ENCODE assay signal across 8 cellular contexts in genomic region chr14:61355892-61356325, GRCh38. TPM values are rescaled to one million over a fixed set of nuclear protein-coding genes. Genes with fewer than 3 reads are reported as not detected.
DNase-seq lines count a peak whose midpoint lies in the region; ATAC-seq, FAIRE-seq and TF ChIP-seq lines count a peak whose summit lies in the region.

No MANE protein-coding gene starts in this region.

- intact Hi-C loops in CD4-positive, alpha-beta memory T cell (cut with micrococcal nuclease) = loop anchor here (1.0 kb wide), 1 partner anchor 11 kb away; no protein-coding TSS in a partner anchor
- intact Hi-C loops in stomach (cut with DNase I; ENCODE audit: low total_unique reads) = no loop called here

- peaks cover 5% of the 10 kb centered on the region for H3K36me3 ChIP-seq in CD4-positive, alpha-beta memory T cell (ENCODE audit: insufficient read depth, low read length)
- no peaks in the 10 kb centered on the region for H3K36me3 ChIP-seq in stomach

- peaks cover 74 to 98% (median 89%) of the 10 kb centered on the region in 4 donors for H3K4me1 Mint-ChIP-seq in CD4-positive, alpha-beta memory T cell
- H3K4me1 Mint-ChIP-seq in activated naive CD8-positive, alpha-beta T cell treated with anti-CD3 and anti-CD28 coated beads, Interleukin-2, amount 50 U/mL, for 24 hours = peaks cover 92% of the 10 kb centered on the region

- no peak for TF ChIP-seq POLR2A in stomach (IDR thresholded peaks at IDR 0.05)

- FAIRE-seq in frontal cortex (lab: Jason Lieb, UNC) = no peak

- H3K9me3 ChIP-seq in CD4-positive, alpha-beta memory T cell (ENCODE audit: control insufficient read depth in 1 of 2, low read length in 2 of 2) = no peaks in the 10 kb centered on the region
- H3K9me3 ChIP-seq in stomach = no peaks in the 10 kb centered on the region

- peak; percentile 85 for ATAC-seq in activated naive CD8-positive, alpha-beta T cell treated with anti-CD3 and anti-CD28 coated beads, Interleukin-2, amount 50 U/mL, for 24 hours

- CTCF ChIA-PET in CD4-positive, alpha-beta memory T cell (lab: Charles Lee; ENCODE audit: partially characterized antibody) = no interaction called here
- CTCF ChIA-PET in HEK293T (lab: Yijun Ruan, JAX) = no interaction called here

- TF ChIP-seq EP300 in stomach (IDR thresholded peaks at IDR 0.05) = peak; percentile 42

- peak overlapping the region; percentile 82 to 95 (median 89) for H3K27ac Mint-ChIP-seq in CD4-positive, alpha-beta memory T cell
- peak overlapping the region; percentile 89 for H3K27ac Mint-ChIP-seq in activated naive CD8-positive, alpha-beta T cell treated with anti-CD3 and anti-CD28 coated beads, Interleukin-2, amount 50 U/mL, for 24 hours

- 26 to 49% (median 45%) methylated on average over 6 of the region's 6 CpGs for WGBS in stomach, 5 donors

- peaks cover 0 to 2% (median 0%) of the 10 kb centered on the region in 8 donors for H3K9me3 Mint-ChIP-seq in CD4-positive, alpha-beta memory T cell
- no peaks in the 10 kb centered on the region for H3K9me3 Mint-ChIP-seq in activated naive CD8-positive, alpha-beta T cell treated with anti-CD3 and anti-CD28 coated beads, Interleukin-2, amount 50 U/mL, for 24 hours

- peak in 1 of 5 donors; percentile 84 for DNase-seq in CD4-positive, alpha-beta memory T cell
- DNase-seq in NCI-H226 (peak; percentile 82), iris pigment epithelial cell (ENCODE audit: low read depth) (peak; percentile 52), stomach (no peak), frontal cortex (ENCODE audit: low spot score in 2 of 2) (no peak), superior temporal gyrus (ENCODE audit: extremely low spot score) (no peak), HEK293T (ENCODE audit: extremely low spot score) (no peak)
- no peak for DNase-seq in activated naive CD8-positive, alpha-beta T cell treated with anti-CD3 and anti-CD28 coated beads, Interleukin-2, amount 50 U/mL, for 24 hours

- H3K27me3 Mint-ChIP-seq in CD4-positive, alpha-beta memory T cell = no peaks in the 10 kb centered on the region
- H3K27me3 Mint-ChIP-seq in activated naive CD8-positive, alpha-beta T cell treated with anti-CD3 and anti-CD28 coated beads, Interleukin-2, amount 50 U/mL, for 24 hours = no peaks in the 10 kb centered on the region

- peaks cover 100% of the 10 kb centered on the region for H3K4me1 ChIP-seq in CD4-positive, alpha-beta memory T cell (ENCODE audit: insufficient read depth, low read length)
- H3K4me1 ChIP-seq in stomach = peaks cover 0 to 12% (median 5%) of the 10 kb centered on the region in 4 donors

- peak overlapping the region; percentile 2 for H3K27ac ChIP-seq in CD4-positive, alpha-beta memory T cell (ENCODE audit: low read depth, low read length)
- peak overlapping the region in 2 of 5 donors; percentile 4 to 32 for H3K27ac ChIP-seq in stomach

- peak overlapping the region in 1 of 2 donors; percentile 22 for H3K4me3 ChIP-seq in CD4-positive, alpha-beta memory T cell (ENCODE audit: low read length in 2 of 2)
- H3K4me3 ChIP-seq in stomach = no peak overlapping the region

- POLR2A ChIA-PET in CD4-positive, alpha-beta memory T cell (lab: Charles Lee; ENCODE audit: partially characterized antibody) = no interaction called here
- POLR2A ChIA-PET in HEK293T (lab: Yijun Ruan, JAX) = no interaction called here

- H3K4me3 Mint-ChIP-seq in CD4-positive, alpha-beta memory T cell = peak overlapping the region; percentile 37 to 81 (median 72)
- H3K4me3 Mint-ChIP-seq in activated naive CD8-positive, alpha-beta T cell treated with anti-CD3 and anti-CD28 coated beads, Interleukin-2, amount 50 U/mL, for 24 hours = peak overlapping the region; percentile 57

- H3K27me3 ChIP-seq in CD4-positive, alpha-beta memory T cell (ENCODE audit: insufficient read depth, low read length) = no peaks in the 10 kb centered on the region
- no peaks in the 10 kb centered on the region for H3K27me3 ChIP-seq in stomach

- no peak for TF ChIP-seq CTCF in stomach (IDR thresholded peaks at IDR 0.05)

- peaks cover 26 to 42% of the 10 kb centered on the region in 2 donors for H3K36me3 Mint-ChIP-seq in CD4-positive, alpha-beta memory T cell
- H3K36me3 Mint-ChIP-seq in activated naive CD8-positive, alpha-beta T cell treated with anti-CD3 and anti-CD28 coated beads, Interleukin-2, amount 50 U/mL, for 24 hours (ENCODE audit: low read depth) = peaks cover 59% of the 10 kb centered on the region

TF ChIP-seq in HEK293T, 16 proteins besides CTCF, POLR2A, EP300 and RAD21:
- TF ChIP-seq CTBP1 (IDR thresholded peaks at IDR 0.05; ENCODE audit: borderline replicate concordance) = no peak

RNA-seq across cellular contexts. Expression of gene PRKCH, which starts 34.5 kb away (rescaled TPM):
- total RNA-seq in CD4-positive, alpha-beta memory T cell = 100 to 1,000 TPM; 247 to 284 TPM
- 100 to 1,000 TPM; 246 to 251 TPM for polyA plus RNA-seq in CD4-positive, alpha-beta memory T cell
- total RNA-seq in stomach = 10 to 100 TPM in 4 of 5 donors, 1 to 10 TPM in 1; 6.1 to 84.0 (median 46.3) TPM
- 1 to 10 TPM; 5.5 to 7.5 (median 6.1) TPM for polyA plus RNA-seq in stomach
- 21.6 TPM for total RNA-seq in frontal cortex

Comparison
In these comparisons a context has a peak if more than half of its experiments do, and no peak if none do; other contexts are left out.
1. DNase-seq: peak in NCI-H226 (single experiment) and iris pigment epithelial cell (single experiment); none in activated naive CD8-positive, alpha-beta T cell treated with anti-CD3 and anti-CD28 coated beads, Interleukin-2, amount 50 U/mL, for 24 hours (single experiment), stomach (single experiment), frontal cortex (0 of 2), superior temporal gyrus (single experiment) and HEK293T (single experiment).